Comparison of ENCODE assay signal across 14 cellular contexts in genomic region chr1:53553734-53554509, GRCh38.
DNase-seq lines count a peak whose midpoint lies in the region; ATAC-seq and TF ChIP-seq lines count a peak whose summit lies in the region.
"Had no signal": no experiment of that assay in that cellular context is flagged by ENCODE, and none has a peak within 500 bp of the region (broad histone marks: within the 10 kb centered on the region; RNA-seq: fewer than 3 reads in every experiment).

No MANE protein-coding gene starts in this region.

- CTCF ChIA-PET in activated CD8-positive, alpha-beta T cell treated with anti-CD3 and anti-CD28 coated beads for 36 hours (lab: Charles Lee) = no interaction called here

- intact Hi-C loops in activated CD8-positive, alpha-beta T cell treated with anti-CD3 and anti-CD28 coated beads for 36 hours (cut with micrococcal nuclease) = no loop called here
- intact Hi-C loops in left lung (cut with DNase I) = no loop called here

- H3K9me3 Mint-ChIP-seq in activated CD8-positive, alpha-beta T cell treated with anti-CD3 and anti-CD28 coated beads for 36 hours = no peaks in the 10 kb centered on the region
- H3K9me3 Mint-ChIP-seq: activated T-helper 2 cell treated with anti-CD3 and anti-CD28 coated beads, Interferon-gamma antibody, Interleukin-2, Interleukin-4, amounts not matched to agents 10 μg/mL and 5 μg/mL and 100 μg/mL, durations not matched to agents 14 hours and 24 hours and 36 hours; dendritic cell treated with granulocyte-macrophage colony-stimulating factor and Interleukin-4, amounts not matched to agents 40 ng/mL and 50 ng/mL, for 4 days had no signal

- peaks cover 9% of the 10 kb centered on the region for H3K4me1 Mint-ChIP-seq in activated CD8-positive, alpha-beta T cell treated with anti-CD3 and anti-CD28 coated beads for 36 hours (ENCODE audit: low read depth)

- H3K4me3 Mint-ChIP-seq in activated CD8-positive, alpha-beta T cell treated with anti-CD3 and anti-CD28 coated beads for 36 hours = no peak overlapping the region
- H3K4me3 Mint-ChIP-seq: dendritic cell treated with granulocyte-macrophage colony-stimulating factor and Interleukin-4, amounts not matched to agents 40 ng/mL and 50 ng/mL, for 4 days had no signal

- no peaks in the 10 kb centered on the region for H3K9me3 ChIP-seq in BE2C
- H3K9me3 ChIP-seq in left lung = no peaks in the 10 kb centered on the region

- H3K36me3 ChIP-seq in BE2C (no peaks in the 10 kb centered on the region), left lung (no peaks in the 10 kb centered on the region)

- DNase-seq in BE2C (peak; percentile 3), Daoy (ENCODE audit: low read depth) (peak; percentile 57), left lung (peak; percentile 12 to 31), AG20443 (ENCODE audit: low spot score) (no peak)
- DNase-seq in activated CD8-positive, alpha-beta T cell treated with anti-CD3 and anti-CD28 coated beads for 36 hours = peak; percentile 50
- DNase-seq: foreskin keratinocyte, NCI-H1436 treated with DMSO at 0.1 percent for 48 hours had no signal

- H3K27ac ChIP-seq in left lung = no peak overlapping the region
- H3K27ac ChIP-seq: foreskin keratinocyte, parathyroid adenoma had no signal

- no peaks in the 10 kb centered on the region for H3K27me3 Mint-ChIP-seq in activated CD8-positive, alpha-beta T cell treated with anti-CD3 and anti-CD28 coated beads for 36 hours
- H3K27me3 Mint-ChIP-seq: dendritic cell treated with granulocyte-macrophage colony-stimulating factor and Interleukin-4, amounts not matched to agents 40 ng/mL and 50 ng/mL, for 4 days had no signal

- no peak overlapping the region for H3K4me3 ChIP-seq in BE2C (ENCODE audit: low read depth, low read length)
- H3K4me3 ChIP-seq in left lung = no peak overlapping the region

- POLR2A ChIA-PET in activated CD8-positive, alpha-beta T cell treated with anti-CD3 and anti-CD28 coated beads for 36 hours (lab: Charles Lee) = interaction anchor here (0.7 kb wide), 1 partner anchor 8 kb away, joined by 3 read pairs; no protein-coding TSS in a partner anchor

- H3K27ac Mint-ChIP-seq in activated CD8-positive, alpha-beta T cell treated with anti-CD3 and anti-CD28 coated beads for 36 hours = peak overlapping the region; percentile 70
- H3K27ac Mint-ChIP-seq: activated T-helper 2 cell treated with anti-CD3 and anti-CD28 coated beads, Interferon-gamma antibody, Interleukin-2, Interleukin-4, amounts not matched to agents 10 μg/mL and 5 μg/mL and 100 μg/mL, durations not matched to agents 14 hours and 24 hours and 36 hours; dendritic cell treated with granulocyte-macrophage colony-stimulating factor and Interleukin-4, amounts not matched to agents 40 ng/mL and 50 ng/mL, for 4 days had no signal

- peak; percentile 81 for ATAC-seq in activated CD8-positive, alpha-beta T cell treated with anti-CD3 and anti-CD28 coated beads for 36 hours
- ATAC-seq in left lung = no peak
- ATAC-seq in GM21576 (IDR thresholded peaks at IDR 0.05; ENCODE audit: unreplicated experiment) = no peak
- ATAC-seq in HG03565 (IDR thresholded peaks at IDR 0.05; ENCODE audit: unreplicated experiment) = no peak
- ATAC-seq in GM19324 (IDR thresholded peaks at IDR 0.05; ENCODE audit: low FRiP score, unreplicated experiment) = no peak
- ATAC-seq: left colon had no signal

- TF ChIP-seq CTCF in BE2C (IDR thresholded peaks at IDR 0.05; ENCODE audit: low read depth, low read length) = no peak
- no peak for TF ChIP-seq CTCF in activated CD8-positive, alpha-beta T cell treated with anti-CD3 and anti-CD28 coated beads for 36 hours (IDR thresholded peaks at IDR 0.05)
- no peak for TF ChIP-seq CTCF in left lung (IDR thresholded peaks at IDR 0.05)

- H3K27me3 ChIP-seq in BE2C = no peaks in the 10 kb centered on the region
- no peaks in the 10 kb centered on the region for H3K27me3 ChIP-seq in left lung
- H3K27me3 ChIP-seq: foreskin keratinocyte had no signal

- H3K36me3 Mint-ChIP-seq in activated CD8-positive, alpha-beta T cell treated with anti-CD3 and anti-CD28 coated beads for 36 hours (ENCODE audit: low read depth) = no peaks in the 10 kb centered on the region

- H3K4me1 ChIP-seq in BE2C (no peaks in the 10 kb centered on the region), left lung (peaks cover 9 to 11% of the 10 kb centered on the region in 2 donors)
- H3K4me1 ChIP-seq: foreskin keratinocyte, parathyroid adenoma had no signal
